25 cellular contexts compared by ENCODE assay signal in the genomic region with DNA sequence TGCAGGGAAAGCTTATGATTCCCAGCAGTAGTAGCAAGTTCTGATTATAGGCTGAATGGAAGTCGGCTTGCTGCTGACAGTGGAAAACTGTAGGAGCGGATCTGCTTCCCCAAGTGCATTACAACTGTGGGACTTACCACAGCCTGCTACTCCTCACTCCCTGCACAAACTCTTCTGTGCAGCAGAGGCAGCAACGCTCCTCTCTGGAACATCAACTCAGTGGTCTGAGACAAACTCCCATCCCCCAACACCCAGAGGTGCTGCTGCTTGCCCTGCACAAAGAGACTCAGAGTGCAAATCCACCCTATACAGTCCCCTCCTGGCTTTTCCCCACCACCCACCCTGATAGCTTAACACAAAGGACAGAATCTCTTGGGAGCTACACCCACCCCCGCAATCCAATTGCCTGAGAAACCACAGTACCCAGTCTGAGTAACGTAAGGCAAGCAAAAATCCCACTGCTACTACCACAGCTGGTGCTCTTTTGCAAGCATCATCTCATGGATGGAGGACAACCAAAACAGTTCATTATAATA.
"Had no signal": no experiment of that assay in that cellular context is flagged by ENCODE, and none has a peak within 500 bp of the region (broad histone marks: within the 10 kb centered on the region; RNA-seq: fewer than 3 reads in every experiment).

No MANE protein-coding gene starts in this region.

- H3K36me3 ChIP-seq: breast epithelium, left lung, lower lobe of right lung, stomach, thyroid gland, upper lobe of left lung, vagina, WERI-Rb-1 had no signal

- H3K4me3 ChIP-seq: breast epithelium, left lung, lower lobe of right lung, stomach, thyroid gland, upper lobe of left lung, vagina had no signal

- H3K9me3 Mint-ChIP-seq: activated T-cell treated with anti-CD3 and anti-CD28 coated beads, Interleukin-2, amount 50 U/mL, for 4 hours had no signal

- H3K27me3 Mint-ChIP-seq: activated CD4-positive, alpha-beta memory T cell treated with anti-CD3 and anti-CD28 coated beads, Interleukin-2, amount 10 ng/mL, durations not matched to agents 7 days and 5 days; activated CD4-positive, alpha-beta T cell treated with anti-CD3 and anti-CD28 coated beads, Interleukin-2, amount 10 ng/mL, durations not matched to agents 24 days and 14 days; activated T-helper 17 cell treated with anti-CD3 and anti-CD28 coated beads, Interleukin-2, amount 50 U/mL, for 72 hours; natural killer cell treated with Interleukin-12 subunit alpha and Interleukin-12 subunit beta and Interleukin-15 and Interleukin-18, amount 100 ng/mL, for 72 hours; stimulated activated naive B cell treated with anti-CD40 and anti-IgM and Interleukin-4, amounts not matched to agents 10 μg/mL and 1 μg/mL and 100 μg/mL, for 72 hours had no signal

- H3K27me3 ChIP-seq: breast epithelium, left lung, stomach, thyroid gland, upper lobe of left lung, vagina had no signal

- H3K4me3 Mint-ChIP-seq: activated CD4-positive, alpha-beta memory T cell treated with anti-CD3 and anti-CD28 coated beads, Interleukin-2, amount 10 ng/mL, durations not matched to agents 7 days and 5 days; activated CD4-positive, alpha-beta T cell treated with anti-CD3 and anti-CD28 coated beads, Interleukin-2, amount 10 ng/mL, durations not matched to agents 24 days and 14 days; activated T-cell treated with anti-CD3 and anti-CD28 coated beads, Interleukin-2, amount 50 U/mL, for 4 hours; activated T-helper 17 cell treated with anti-CD3 and anti-CD28 coated beads, Interleukin-2, amount 50 U/mL, for 72 hours; natural killer cell treated with Interleukin-12 subunit alpha and Interleukin-12 subunit beta and Interleukin-15 and Interleukin-18, amount 100 ng/mL, for 72 hours; stimulated activated naive B cell treated with anti-CD40 and anti-IgM and Interleukin-4, amounts not matched to agents 10 μg/mL and 1 μg/mL and 100 μg/mL, for 72 hours had no signal

- H3K4me1 ChIP-seq: breast epithelium, left lung, lower lobe of right lung, stomach, thyroid gland, upper lobe of left lung, vagina had no signal

- H3K27ac ChIP-seq: breast epithelium, left lung, lower lobe of right lung, stomach, thyroid gland, upper lobe of left lung, vagina, WERI-Rb-1 had no signal

- ATAC-seq: activated T-cell treated with anti-CD3 and anti-CD28 coated beads, Interleukin-2, amount 50 U/mL, for 4 hours; activated T-helper 17 cell treated with anti-CD3 and anti-CD28 coated beads, Interleukin-2, amount 50 U/mL, for 72 hours; esophagus mucosa; left lung; natural killer cell treated with Interleukin-12 subunit alpha and Interleukin-12 subunit beta and Interleukin-15 and Interleukin-18, amount 100 ng/mL, for 72 hours; right cardiac atrium; stimulated activated naive B cell treated with anti-CD40 and anti-IgM and Interleukin-4, amounts not matched to agents 10 μg/mL and 1 μg/mL and 100 μg/mL, for 72 hours had no signal

- H3K4me1 Mint-ChIP-seq: activated CD4-positive, alpha-beta memory T cell treated with anti-CD3 and anti-CD28 coated beads, Interleukin-2, amount 10 ng/mL, durations not matched to agents 7 days and 5 days; activated CD4-positive, alpha-beta T cell treated with anti-CD3 and anti-CD28 coated beads, Interleukin-2, amount 10 ng/mL, durations not matched to agents 24 days and 14 days; activated T-helper 17 cell treated with anti-CD3 and anti-CD28 coated beads, Interleukin-2, amount 50 U/mL, for 72 hours; stimulated activated naive B cell treated with anti-CD40 and anti-IgM and Interleukin-4, amounts not matched to agents 10 μg/mL and 1 μg/mL and 100 μg/mL, for 72 hours had no signal

- H3K27ac Mint-ChIP-seq: activated CD4-positive, alpha-beta memory T cell treated with anti-CD3 and anti-CD28 coated beads, Interleukin-2, amount 10 ng/mL, durations not matched to agents 7 days and 5 days; activated CD4-positive, alpha-beta T cell treated with anti-CD3 and anti-CD28 coated beads, Interleukin-2, amount 10 ng/mL, durations not matched to agents 24 days and 14 days; activated T-helper 17 cell treated with anti-CD3 and anti-CD28 coated beads, Interleukin-2, amount 50 U/mL, for 72 hours; natural killer cell treated with Interleukin-12 subunit alpha and Interleukin-12 subunit beta and Interleukin-15 and Interleukin-18, amount 100 ng/mL, for 72 hours; stimulated activated naive B cell treated with anti-CD40 and anti-IgM and Interleukin-4, amounts not matched to agents 10 μg/mL and 1 μg/mL and 100 μg/mL, for 72 hours had no signal

- DNase-seq: activated CD4-positive, alpha-beta memory T cell treated with anti-CD3 and anti-CD28 coated beads, Interleukin-2, amount 10 ng/mL, durations not matched to agents 7 days and 5 days; activated CD4-positive, alpha-beta T cell treated with anti-CD3 and anti-CD28 coated beads, Interleukin-2, amount 10 ng/mL, durations not matched to agents 24 days and 14 days; activated CD4-positive, CD25-positive, alpha-beta regulatory T cell treated with anti-CD3 and anti-CD28 coated beads, Interleukin-2, amount 50 U/mL, for 72 hours; activated gamma-delta T cell treated with Interleukin-2 at 50 U/mL for 16 hours; activated naive CD4-positive, alpha-beta T cell treated with anti-CD3 and anti-CD28 coated beads, Interleukin-2, amount 50 U/mL, for 16 hours; activated T-cell treated with anti-CD3 and anti-CD28 coated beads, Interleukin-2, amount 50 U/mL, for 4 hours; central memory CD4-positive, alpha-beta T cell; foreskin melanocyte; left lung; lower lobe of right lung; mesenchymal stem cell; posterior cingulate gyrus; right cardiac atrium; stimulated activated CD4-positive, alpha-beta T cell treated with anti-CD3 and anti-CD28 coated beads, Interleukin-15, amount 100 ng/mL, for 24 hours; stimulated activated CD4-positive, alpha-beta T cell treated with anti-CD3 and anti-CD28 coated beads, Interleukin-2, amount 100 ng/mL, for 24 hours; stimulated activated naive B cell treated with anti-CD40 and anti-IgM and Interleukin-4, amounts not matched to agents 10 μg/mL and 1 μg/mL and 100 μg/mL, for 72 hours; stomach; thyroid gland; upper lobe of left lung; WERI-Rb-1 had no signal

- H3K36me3 Mint-ChIP-seq: stimulated activated naive B cell treated with anti-CD40 and anti-IgM and Interleukin-4, amounts not matched to agents 10 μg/mL and 1 μg/mL and 100 μg/mL, for 72 hours had no signal

- H3K9me3 ChIP-seq: breast epithelium, thyroid gland, vagina had no signal
